Comparison of ENCODE assay signal across 8 cellular contexts in the genomic region with DNA sequence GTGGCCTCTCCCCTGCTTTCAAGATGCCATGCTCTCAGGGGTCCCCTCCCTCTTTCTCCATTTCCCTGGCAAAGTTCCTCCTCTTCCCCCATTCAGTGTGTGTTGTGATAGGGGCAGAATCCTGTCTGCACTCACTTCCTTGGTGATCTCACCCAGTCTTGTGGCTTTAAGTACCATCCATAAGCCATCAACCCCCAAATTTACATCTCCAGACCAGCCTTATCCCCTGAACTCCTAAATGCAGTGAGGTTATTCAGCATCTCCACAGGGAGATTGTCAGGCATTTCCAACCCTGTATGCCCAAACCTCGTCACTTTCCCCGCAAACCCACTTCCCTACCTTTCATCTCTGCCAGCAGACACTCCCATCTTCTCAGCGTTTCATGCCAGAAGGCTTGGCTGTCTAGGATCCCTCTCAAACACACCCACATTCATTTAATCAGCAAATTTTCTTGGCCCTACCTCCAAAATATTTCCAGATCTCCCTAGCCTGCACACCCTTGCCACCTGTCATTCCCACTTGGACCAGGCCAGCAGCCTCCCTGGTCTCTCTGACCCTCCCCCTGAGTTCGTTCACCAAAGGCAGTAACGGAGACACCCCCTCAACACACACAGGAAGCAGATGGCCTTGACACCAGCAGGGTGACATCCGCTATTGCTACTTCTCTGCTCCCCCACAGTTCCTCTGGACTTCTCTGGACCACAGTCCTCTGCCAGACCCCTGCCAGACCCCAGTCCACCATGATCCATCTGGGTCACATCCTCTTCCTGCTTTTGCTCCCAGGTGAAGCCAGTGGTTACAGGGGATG. TPM values are rescaled to one million over a fixed set of nuclear protein-coding genes. Genes with fewer than 3 reads are reported as not detected.
DNase-seq lines count a peak whose midpoint lies in the region; ATAC-seq and TF ChIP-seq lines count a peak whose summit lies in the region.

A gene with protein sequence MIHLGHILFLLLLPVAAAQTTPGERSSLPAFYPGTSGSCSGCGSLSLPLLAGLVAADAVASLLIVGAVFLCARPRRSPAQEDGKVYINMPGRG (plus strand): TSS at position 676 of the 808 bp plus-strand sequence. CDS start 65 bp downstream, at position 741.

- H3K27ac Mint-ChIP-seq in CD8-positive, alpha-beta memory T cell: peak within 1 kb of the TSS; percentile 87 to 99 (median 98)
- peak within 1 kb of the TSS; percentile 97 for H3K27ac Mint-ChIP-seq in activated B cell treated with CpG ODN at 0.5 μM for 24 hours

- no peaks in the 10 kb centered on the region for H3K27me3 Mint-ChIP-seq in CD8-positive, alpha-beta memory T cell
- H3K27me3 Mint-ChIP-seq in activated B cell treated with CpG ODN at 0.5 μM for 24 hours: no peaks in the 10 kb centered on the region

- TF ChIP-seq CTCF in activated B cell treated with CpG ODN at 0.5 μM for 24 hours (IDR thresholded peaks at IDR 0.05): no peak
- TF ChIP-seq CTCF in esophagus squamous epithelium (IDR thresholded peaks at IDR 0.05): no peak

- no peaks in the 10 kb centered on the region for H3K9me3 ChIP-seq in CD8-positive, alpha-beta memory T cell (ENCODE audit: low read length)
- H3K9me3 ChIP-seq in HUES48 (ENCODE audit: control insufficient read depth, insufficient read depth, low read length) (no peaks in the 10 kb centered on the region), esophagus squamous epithelium (no peaks in the 10 kb centered on the region)

- H3K9me3 Mint-ChIP-seq in CD8-positive, alpha-beta memory T cell: peaks cover 0 to 3% (median 0%) of the 10 kb centered on the region in 5 donors
- no peaks in the 10 kb centered on the region for H3K9me3 Mint-ChIP-seq in activated B cell treated with CpG ODN at 0.5 μM for 24 hours

- H3K4me3 ChIP-seq in CD8-positive, alpha-beta memory T cell (ENCODE audit: low read length): peak within 1 kb of the TSS; percentile 100
- H3K4me3 ChIP-seq in HUES48 (ENCODE audit: low read depth, low read length): peak within 1 kb of the TSS; percentile 68
- peak within 1 kb of the TSS in 3 of 4 donors; percentile 16 to 55 (median 33) for H3K4me3 ChIP-seq in esophagus squamous epithelium

- POLR2A ChIA-PET in CD8-positive, alpha-beta memory T cell (lab: Charles Lee): interaction anchor here (1.8 to 2.5 kb wide), 4 partner anchors 27 to 29 kb away, joined by 6 to 16 read pairs (median 6); no protein-coding TSS in a partner anchor
- POLR2A ChIA-PET in activated B cell treated with CpG ODN at 0.5 μM for 24 hours (lab: Charles Lee): interaction anchor here (1.7 to 5.1 kb wide), 3 partner anchors 10 to 28 kb away, joined by 6 to 48 read pairs (median 29); no protein-coding TSS in a partner anchor

- H3K4me3 Mint-ChIP-seq in CD8-positive, alpha-beta memory T cell: peak within 1 kb of the TSS; percentile 87 to 100 (median 96)
- peak within 1 kb of the TSS; percentile 87 for H3K4me3 Mint-ChIP-seq in activated B cell treated with CpG ODN at 0.5 μM for 24 hours

- H3K36me3 ChIP-seq in CD8-positive, alpha-beta memory T cell (ENCODE audit: insufficient read depth, low read length): no peaks in the 10 kb centered on the region
- H3K36me3 ChIP-seq in HUES48 (ENCODE audit: control insufficient read depth, insufficient read depth, low read length) (peaks cover 12% of the 10 kb centered on the region), esophagus squamous epithelium (peaks cover 0 to 10% (median 0%) of the 10 kb centered on the region in 3 donors)

- H3K27ac ChIP-seq in CD8-positive, alpha-beta memory T cell (ENCODE audit: low read depth, low read length): peak within 1 kb of the TSS; percentile 90
- H3K27ac ChIP-seq in HUES48 (ENCODE audit: low read depth, low read length) (peak within 1 kb of the TSS; percentile 2), esophagus squamous epithelium (peak within 1 kb of the TSS; percentile 87 to 97 (median 94))

- H3K4me1 Mint-ChIP-seq in CD8-positive, alpha-beta memory T cell: peaks cover 47 to 68% (median 59%) of the 10 kb centered on the region in 3 donors
- H3K4me1 Mint-ChIP-seq in activated B cell treated with CpG ODN at 0.5 μM for 24 hours: peaks cover 75% of the 10 kb centered on the region

- peak; percentile 39 to 79 (median 68) for DNase-seq in CD8-positive, alpha-beta memory T cell
- DNase-seq in activated B cell treated with CpG ODN at 0.5 μM for 24 hours (no peak), esophagus squamous epithelium (lab: John Stamatoyannopoulos, UW) (no peak), sciatic nerve (ENCODE audit: low spot score) (no peak), iPS-NIHi7 (ENCODE audit: extremely low spot score) (no peak), NCI-H345 treated with DMSO at 0.1 percent for 48 hours (lab: John Stamatoyannopoulos, UW; ENCODE audit: unreplicated experiment) (no peak), DMS53 treated with DMSO at 0.1 percent for 48 hours (lab: John Stamatoyannopoulos, UW; ENCODE audit: unreplicated experiment) (no peak)

- peak in 1 of 4 donors; percentile 22 for TF ChIP-seq POLR2A in esophagus squamous epithelium (IDR thresholded peaks at IDR 0.05)

- H3K4me1 ChIP-seq in CD8-positive, alpha-beta memory T cell (ENCODE audit: insufficient read depth, low read length): peaks cover 57% of the 10 kb centered on the region
- H3K4me1 ChIP-seq in HUES48 (ENCODE audit: control insufficient read depth, insufficient read depth, low read length): peaks cover 9% of the 10 kb centered on the region; the same call in 1 of the 2 replicates
- H3K4me1 ChIP-seq in esophagus squamous epithelium: peaks cover 9 to 73% (median 37%) of the 10 kb centered on the region in 3 donors

- intact Hi-C loops in activated B cell treated with CpG ODN at 0.5 μM for 24 hours (cut with micrococcal nuclease) (loop anchor here (2.0 to 10.0 kb wide), 3 partner anchors 185 to 690 kb away; no protein-coding TSS in a partner anchor), esophagus squamous epithelium (cut with DNase I) (no loop called here), sciatic nerve (cut with DNase I) (no loop called here)

- H3K9ac ChIP-seq in HUES48 (ENCODE audit: low read depth, low read length): peak within 1 kb of the TSS; percentile 12; the same call in 1 of the 2 replicates

- CTCF ChIA-PET in CD8-positive, alpha-beta memory T cell (lab: Charles Lee): interaction anchor here (1.1 kb wide), 1 partner anchor 19 kb away, joined by 3 read pairs; no protein-coding TSS in a partner anchor
- CTCF ChIA-PET in activated B cell treated with CpG ODN at 0.5 μM for 24 hours (lab: Charles Lee): no interaction called here

- peaks cover 2 to 26% (median 5%) of the 10 kb centered on the region in 3 donors for H3K36me3 Mint-ChIP-seq in CD8-positive, alpha-beta memory T cell
- H3K36me3 Mint-ChIP-seq in activated B cell treated with CpG ODN at 0.5 μM for 24 hours (ENCODE audit: low read depth): peaks cover 20% of the 10 kb centered on the region

- ATAC-seq in activated B cell treated with CpG ODN at 0.5 μM for 24 hours (ENCODE audit: low read depth): no peak
- no peak for ATAC-seq in sciatic nerve

- no peaks in the 10 kb centered on the region for H3K27me3 ChIP-seq in CD8-positive, alpha-beta memory T cell (ENCODE audit: insufficient read depth, low read length, poor library complexity, severe bottlenecking)
- H3K27me3 ChIP-seq in HUES48 (ENCODE audit: control insufficient read depth, insufficient read depth, low read length) (peaks cover 8% of the 10 kb centered on the region; the same call in 1 of the 2 replicates), esophagus squamous epithelium (no peaks in the 10 kb centered on the region)

- 31 to 32% methylated on average over 6 of the region's 6 CpGs for WGBS in esophagus squamous epithelium, 2 donors

RNA-seq across cellular contexts. Expression of the gene that starts here (rescaled TPM):
- 10 to 100 TPM; 53.4 to 60.1 TPM for total RNA-seq in CD8-positive, alpha-beta memory T cell
- 1,883 TPM for polyA plus RNA-seq in CD8-positive, alpha-beta memory T cell
- 2.9 and 3.5 TPM in 2 replicates for total RNA-seq in activated B cell treated with CpG ODN at 0.5 μM for 24 hours
- total RNA-seq in esophagus squamous epithelium: 1 to 10 TPM in 1 of 4 donors, not detected in 3; 1.3 TPM
- 14.3 TPM for total RNA-seq in sciatic nerve

Comparison
In these comparisons a context has a peak if more than half of its experiments do, and no peak if none do; other contexts are left out.
1. DNase-seq: peak in CD8-positive, alpha-beta memory T cell (5 of 5); none in activated B cell treated with CpG ODN at 0.5 μM for 24 hours (single experiment), esophagus squamous epithelium (single experiment), sciatic nerve (single experiment), iPS-NIHi7 (single experiment), NCI-H345 treated with DMSO at 0.1 percent for 48 hours (single experiment) and DMS53 treated with DMSO at 0.1 percent for 48 hours (single experiment).
2. H3K27ac ChIP-seq: peak in every context shown above with its lines; median percentile 94 in esophagus squamous epithelium; 90 in CD8-positive, alpha-beta memory T cell; 2 in HUES48.
3. H3K4me3 ChIP-seq: peak in every context shown above with its lines; median percentile 100 in CD8-positive, alpha-beta memory T cell; 68 in HUES48; 33 in esophagus squamous epithelium.